In the genomic region with DNA sequence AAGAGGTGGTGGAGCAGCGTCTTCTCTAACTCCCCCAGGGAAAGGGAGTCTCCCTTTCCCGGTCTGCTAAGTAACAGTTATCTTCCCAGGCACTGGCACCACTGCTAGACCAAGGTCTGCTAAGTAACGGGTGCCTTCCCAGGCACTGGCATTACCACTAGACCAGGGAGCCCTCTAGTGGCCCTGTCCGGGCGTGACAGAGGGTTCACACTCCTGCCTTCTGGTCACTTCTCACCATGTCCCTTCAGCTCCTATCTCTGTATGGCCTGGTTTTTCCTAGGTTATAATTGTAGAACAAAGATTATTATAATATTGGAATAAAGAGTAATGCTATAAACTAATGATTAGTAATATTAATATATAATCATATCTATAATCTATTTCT, we compare ENCODE assay signal across 8 cellular contexts. TPM values are rescaled to one million over a fixed set of nuclear protein-coding genes. Genes with fewer than 3 reads are reported as not detected.
DNase-seq lines count a peak whose midpoint lies in the region; ATAC-seq and TF ChIP-seq lines count a peak whose summit lies in the region.
"Not testable (repeated sequence)": the region's sequence is repeated elsewhere in the genome, so short reads cannot be mapped to it uniquely, and the experiment has no call there.

No MANE protein-coding gene starts in this region.

- H3K27ac Mint-ChIP-seq in Calu3 (ENCODE audit: unreplicated experiment): not testable (repeated sequence)
- peak overlapping the region; percentile 67 for H3K27ac Mint-ChIP-seq in dendritic cell treated with granulocyte-macrophage colony-stimulating factor and Interleukin-4, amounts not matched to agents 40 ng/mL and 50 ng/mL, for 4 days

- TF ChIP-seq CTCF in Calu3 (IDR thresholded peaks at IDR 0.05; ENCODE audit: unreplicated experiment): not testable (repeated sequence)

- not testable (repeated sequence) for H3K9me3 Mint-ChIP-seq in Calu3 (ENCODE audit: low read depth, unreplicated experiment); dendritic cell treated with granulocyte-macrophage colony-stimulating factor and Interleukin-4, amounts not matched to agents 40 ng/mL and 50 ng/mL, for 4 days

- DNase-seq in Calu3 (peak; percentile 79), NOMO-1 treated with dmso at 0.1 percent for 144 hours (lab: John Stamatoyannopoulos, UW; ENCODE audit: unreplicated experiment) (peak; percentile 14), medulla oblongata (ENCODE audit: extremely low spot score) (peak; percentile 65)
- DNase-seq in activated CD4-positive, alpha-beta T cell treated with anti-CD3 and anti-CD28 coated beads, Interleukin-2, amount 50 U/mL, for 48 hours: peak; percentile 58 to 67
- DNase-seq in stimulated activated CD8-positive, alpha-beta memory T cell treated with anti-CD3 and anti-CD28 coated beads, Interleukin-15, amount 100 ng/mL, for 4 hours (ENCODE audit: low read depth in 2 of 2): peak; percentile 31 to 46

- peak; percentile 38 for ATAC-seq in GM21381 (IDR thresholded peaks at IDR 0.05; ENCODE audit: unreplicated experiment)
- ATAC-seq in HG03520 (IDR thresholded peaks at IDR 0.05; ENCODE audit: unreplicated experiment): peak; percentile 28

- H3K4me1 Mint-ChIP-seq in Calu3 (ENCODE audit: low read depth, unreplicated experiment): peaks cover 24% of the 10 kb centered on the region
- not testable (repeated sequence) for H3K4me1 Mint-ChIP-seq in dendritic cell treated with granulocyte-macrophage colony-stimulating factor and Interleukin-4, amounts not matched to agents 40 ng/mL and 50 ng/mL, for 4 days (ENCODE audit: low read depth)

- H3K27me3 Mint-ChIP-seq in Calu3 (ENCODE audit: unreplicated experiment); dendritic cell treated with granulocyte-macrophage colony-stimulating factor and Interleukin-4, amounts not matched to agents 40 ng/mL and 50 ng/mL, for 4 days: not testable (repeated sequence)

- CTCF ChIA-PET in Calu3 (lab: Charles Lee): interaction anchor here (0.6 kb wide), 1 partner anchor 113 kb away, joined by 4 read pairs; no protein-coding TSS in a partner anchor

- peak overlapping the region; percentile 3 for H3K4me3 Mint-ChIP-seq in Calu3 (ENCODE audit: low read depth, unreplicated experiment)
- not testable (repeated sequence) for H3K4me3 Mint-ChIP-seq in dendritic cell treated with granulocyte-macrophage colony-stimulating factor and Interleukin-4, amounts not matched to agents 40 ng/mL and 50 ng/mL, for 4 days

- BruUV-seq in Calu3 (replicated peaks; lab: Mats Ljungman, UMichigan): not testable (repeated sequence)

- intact Hi-C loops in Calu3 (cut with micrococcal nuclease; ENCODE audit: unreplicated experiment); dendritic cell treated with granulocyte-macrophage colony-stimulating factor and Interleukin-4, amounts not matched to agents 40 ng/mL and 50 ng/mL, for 4 days (cut with micrococcal nuclease): not testable (repeated sequence)

- peaks cover 45% of the 10 kb centered on the region for H3K36me3 Mint-ChIP-seq in Calu3 (ENCODE audit: insufficient read depth, unreplicated experiment)
- H3K36me3 Mint-ChIP-seq in dendritic cell treated with granulocyte-macrophage colony-stimulating factor and Interleukin-4, amounts not matched to agents 40 ng/mL and 50 ng/mL, for 4 days (ENCODE audit: low read depth): peaks cover 89% of the 10 kb centered on the region

RNA-seq across cellular contexts. Expression of a gene that starts 12.6 kb away (rescaled TPM):
- 40.0 and 40.4 TPM in 2 replicates for total RNA-seq in Calu3 (2022)

RNA-seq across cellular contexts. Expression of a gene that starts 28.0 kb away (rescaled TPM):
- 3.1 and 3.3 TPM in 2 replicates for total RNA-seq in Calu3 (2022)

RNA-seq across cellular contexts. Expression of a gene that starts 37.8 kb away (rescaled TPM):
- total RNA-seq in Calu3 (2022): not detected in 2 replicates

Comparison
In these comparisons a context has a peak if more than half of its experiments do, and no peak if none do; other contexts are left out.
1. Peak in every context shown above with its lines: DNase-seq and ATAC-seq.
2. DNase-seq: peak in every context shown above with its lines; median percentile 79 in Calu3; 65 in medulla oblongata; 62 in activated CD4-positive, alpha-beta T cell treated with anti-CD3 and anti-CD28 coated beads, Interleukin-2, amount 50 U/mL, for 48 hours; 38 in stimulated activated CD8-positive, alpha-beta memory T cell treated with anti-CD3 and anti-CD28 coated beads, Interleukin-15, amount 100 ng/mL, for 4 hours; 14 in NOMO-1 treated with dmso at 0.1 percent for 144 hours.